Comparison of ENCODE assay signal across 9 cellular contexts in the genomic region with DNA sequence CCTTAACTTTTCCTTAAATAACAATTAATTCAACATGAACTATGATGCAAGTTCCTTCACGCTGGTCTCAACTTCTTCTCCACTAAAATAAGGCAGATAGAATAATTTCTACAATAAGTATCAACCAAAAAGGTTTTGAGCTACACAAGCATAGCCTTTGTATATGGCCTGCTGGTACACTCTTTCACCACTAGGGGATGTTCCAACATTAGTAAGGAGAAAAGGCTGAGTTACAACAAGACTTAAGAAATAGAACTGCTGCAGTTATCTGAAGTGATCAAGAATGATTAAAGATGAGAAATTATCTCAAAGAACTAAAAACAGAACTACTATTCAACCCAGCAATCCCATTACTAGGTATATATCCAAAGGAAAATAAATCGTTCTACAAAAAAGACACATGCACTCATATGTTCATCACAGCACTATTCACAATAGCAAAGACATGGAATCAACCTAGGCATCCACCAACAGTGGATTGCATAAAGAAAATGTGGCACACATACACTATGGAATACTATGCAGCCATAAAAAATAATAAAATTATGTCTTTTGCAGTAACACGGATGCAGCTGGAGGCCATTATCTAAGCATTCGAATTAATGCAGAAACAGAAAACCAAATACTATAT. TPM values are rescaled to one million over a fixed set of nuclear protein-coding genes. Genes with fewer than 3 reads are reported as not detected.
DNase-seq lines count a peak whose midpoint lies in the region; ATAC-seq and TF ChIP-seq lines count a peak whose summit lies in the region.
"Had no signal": no experiment of that assay in that cellular context is flagged by ENCODE, and none has a peak within 500 bp of the region (broad histone marks: within the 10 kb centered on the region; RNA-seq: fewer than 3 reads in every experiment).

No MANE protein-coding gene starts in this region.

- no peak for DNase-seq in activated naive CD8-positive, alpha-beta T cell treated with anti-CD3 and anti-CD28 coated beads, Interleukin-2, amount 10 ng/mL, durations not matched to agents 7 days and 5 days
- no peak for DNase-seq in activated naive CD8-positive, alpha-beta T cell treated with anti-CD3 and anti-CD28 coated beads for 36 hours
- DNase-seq in HAP-1 (ENCODE audit: low spot score in 2 of 2): peak; percentile 29 to 58
- peak; percentile 33 for DNase-seq in NCI-H1092 (lab: John Stamatoyannopoulos, UW)
- peak; percentile 18 to 78 for DNase-seq in SW 1271 (lab: John Stamatoyannopoulos, UW)
- peak; percentile 87 for DNase-seq in fibroblast of peridontal ligament (ENCODE audit: extremely low read depth)
- no peak for DNase-seq in posterior vena cava (ENCODE audit: low spot score)

- ATAC-seq in activated naive CD8-positive, alpha-beta T cell treated with anti-CD3 and anti-CD28 coated beads, Interleukin-2, amount 10 ng/mL, durations not matched to agents 7 days and 5 days (ENCODE audit: low read depth): peak; percentile 83

- H3K9me3 ChIP-seq in HAP-1 (no peaks in the 10 kb centered on the region), neutrophil (no peaks in the 10 kb centered on the region)

- POLR2A ChIA-PET in activated naive CD8-positive, alpha-beta T cell treated with anti-CD3 and anti-CD28 coated beads, Interleukin-2, amount 10 ng/mL, durations not matched to agents 7 days and 5 days (lab: Charles Lee): no interaction called here

- H3K4me3 ChIP-seq in HAP-1 (no peak overlapping the region), neutrophil (ENCODE audit: low read depth in 1 of 2, low read length in 1 of 2) (no peak overlapping the region)

- H3K27me3 Mint-ChIP-seq in activated naive CD8-positive, alpha-beta T cell treated with anti-CD3 and anti-CD28 coated beads, Interleukin-2, amount 10 ng/mL, durations not matched to agents 7 days and 5 days: no peaks in the 10 kb centered on the region
- no peaks in the 10 kb centered on the region for H3K27me3 Mint-ChIP-seq in activated naive CD8-positive, alpha-beta T cell treated with anti-CD3 and anti-CD28 coated beads for 36 hours

- in situ Hi-C loops in HAP-1 (cut with MboI; ENCODE audit: low sequenced_read_pairs): no loop called here

- peaks cover 24% of the 10 kb centered on the region for H3K4me1 ChIP-seq in HAP-1
- peaks cover 8 to 10% of the 10 kb centered on the region in 2 experiments for H3K4me1 ChIP-seq in neutrophil (ENCODE audit: control insufficient read depth in 1 of 2, insufficient read depth in 1 of 2, low read depth in 1 of 2, low read length in 1 of 2)

- intact Hi-C loops in posterior vena cava (cut with DNase I): no loop called here

- H3K27ac Mint-ChIP-seq in activated naive CD8-positive, alpha-beta T cell treated with anti-CD3 and anti-CD28 coated beads, Interleukin-2, amount 10 ng/mL, durations not matched to agents 7 days and 5 days: no peak overlapping the region
- no peak overlapping the region for H3K27ac Mint-ChIP-seq in activated naive CD8-positive, alpha-beta T cell treated with anti-CD3 and anti-CD28 coated beads for 36 hours

- TF ChIP-seq CTCF in neutrophil (IDR thresholded peaks at IDR 0.05): peak; percentile 92

- no peaks in the 10 kb centered on the region for H3K27me3 ChIP-seq in HAP-1 (ENCODE audit: low read depth)
- H3K27me3 ChIP-seq in neutrophil: no peaks in the 10 kb centered on the region

- H3K27ac ChIP-seq in neutrophil: no peak overlapping the region
- H3K27ac ChIP-seq: epithelial cell of prostate had no signal

- H3K36me3 ChIP-seq in HAP-1 (replicated peaks) (no peaks in the 10 kb centered on the region), neutrophil (no peaks in the 10 kb centered on the region)

- H3K4me3 Mint-ChIP-seq in activated naive CD8-positive, alpha-beta T cell treated with anti-CD3 and anti-CD28 coated beads, Interleukin-2, amount 10 ng/mL, durations not matched to agents 7 days and 5 days: no peak overlapping the region
- no peak overlapping the region for H3K4me3 Mint-ChIP-seq in activated naive CD8-positive, alpha-beta T cell treated with anti-CD3 and anti-CD28 coated beads for 36 hours

- H3K9me3 Mint-ChIP-seq in activated naive CD8-positive, alpha-beta T cell treated with anti-CD3 and anti-CD28 coated beads, Interleukin-2, amount 10 ng/mL, durations not matched to agents 7 days and 5 days: no peaks in the 10 kb centered on the region
- H3K9me3 Mint-ChIP-seq in activated naive CD8-positive, alpha-beta T cell treated with anti-CD3 and anti-CD28 coated beads for 36 hours: no peaks in the 10 kb centered on the region

- H3K4me1 Mint-ChIP-seq in activated naive CD8-positive, alpha-beta T cell treated with anti-CD3 and anti-CD28 coated beads, Interleukin-2, amount 10 ng/mL, durations not matched to agents 7 days and 5 days: peaks cover 12% of the 10 kb centered on the region
- peaks cover 20% of the 10 kb centered on the region for H3K4me1 Mint-ChIP-seq in activated naive CD8-positive, alpha-beta T cell treated with anti-CD3 and anti-CD28 coated beads for 36 hours

- peaks cover 2% of the 10 kb centered on the region for H3K36me3 Mint-ChIP-seq in activated naive CD8-positive, alpha-beta T cell treated with anti-CD3 and anti-CD28 coated beads, Interleukin-2, amount 10 ng/mL, durations not matched to agents 7 days and 5 days
- H3K36me3 Mint-ChIP-seq in activated naive CD8-positive, alpha-beta T cell treated with anti-CD3 and anti-CD28 coated beads for 36 hours: peaks cover 3% of the 10 kb centered on the region

RNA-seq across cellular contexts. Expression of a gene that starts 14.4 kb away (rescaled TPM):
- 10 to 100 TPM; 56.3 to 57.0 TPM for total RNA-seq in activated naive CD8-positive, alpha-beta T cell treated with anti-CD3 and anti-CD28 coated beads, Interleukin-2, amount 10 ng/mL, durations not matched to agents 7 days and 5 days
- 100 to 1,000 TPM; 113 to 124 TPM for total RNA-seq in activated naive CD8-positive, alpha-beta T cell treated with anti-CD3 and anti-CD28 coated beads for 36 hours
- 100 to 1,000 TPM in 1 of 2 donors, 10 to 100 TPM in 1; 86.3 to 152 TPM for total RNA-seq in posterior vena cava

Comparison
In these comparisons a context has a peak if more than half of its experiments do, and no peak if none do; other contexts are left out.
1. DNase-seq: peak in HAP-1 (2 of 2), NCI-H1092 (single experiment), SW 1271 (2 of 2) and fibroblast of peridontal ligament (single experiment); none in activated naive CD8-positive, alpha-beta T cell treated with anti-CD3 and anti-CD28 coated beads, Interleukin-2, amount 10 ng/mL, durations not matched to agents 7 days and 5 days (single experiment), activated naive CD8-positive, alpha-beta T cell treated with anti-CD3 and anti-CD28 coated beads for 36 hours (single experiment) and posterior vena cava (single experiment).